In the genomic region with DNA sequence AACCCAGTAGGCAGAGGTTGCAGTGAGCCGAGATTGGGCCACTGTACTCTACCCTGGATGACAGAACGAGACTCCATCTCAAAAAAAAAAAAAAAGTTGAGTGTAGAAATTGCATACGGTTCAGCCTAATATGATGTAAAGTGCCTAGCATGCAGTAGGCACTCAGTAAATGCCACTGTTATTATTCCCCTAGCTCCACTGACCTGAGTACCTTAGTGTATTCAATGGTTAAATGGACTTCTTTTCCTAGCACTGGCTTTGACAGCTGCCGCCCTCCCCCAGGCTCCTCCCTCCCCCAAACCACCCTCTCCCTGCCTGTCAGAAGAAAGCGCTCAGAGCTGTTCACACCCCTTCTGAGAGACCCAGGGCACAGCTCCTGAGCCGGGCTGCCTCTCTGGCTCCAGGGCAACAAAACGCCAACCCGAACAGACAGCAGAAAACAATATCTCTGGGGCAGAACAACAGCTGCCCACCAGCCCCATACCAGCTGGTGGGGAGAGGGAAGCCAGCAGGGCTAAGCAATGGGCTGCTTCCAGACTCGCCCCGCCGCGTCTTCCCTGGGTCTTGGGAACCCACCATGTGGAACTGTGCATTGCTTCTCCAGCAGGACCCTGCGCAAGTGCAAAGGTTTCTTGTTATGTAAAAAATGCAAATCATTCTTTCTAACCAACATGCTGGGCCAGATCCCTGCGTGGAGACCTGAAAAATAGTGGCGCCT, we compare ENCODE assay signal across 1 cellular context.
A peak's percentile ranks its signal among the peaks of the same experiment; 100 is the strongest.
TF ChIP-seq lines count a peak whose summit lies in the region.

No MANE protein-coding gene starts in this region.

TF ChIP-seq in HepG2, 621 proteins besides CTCF, POLR2A, EP300 and RAD21 (continued from another document and continues in another):
- TF ChIP-seq, protein P1, sequence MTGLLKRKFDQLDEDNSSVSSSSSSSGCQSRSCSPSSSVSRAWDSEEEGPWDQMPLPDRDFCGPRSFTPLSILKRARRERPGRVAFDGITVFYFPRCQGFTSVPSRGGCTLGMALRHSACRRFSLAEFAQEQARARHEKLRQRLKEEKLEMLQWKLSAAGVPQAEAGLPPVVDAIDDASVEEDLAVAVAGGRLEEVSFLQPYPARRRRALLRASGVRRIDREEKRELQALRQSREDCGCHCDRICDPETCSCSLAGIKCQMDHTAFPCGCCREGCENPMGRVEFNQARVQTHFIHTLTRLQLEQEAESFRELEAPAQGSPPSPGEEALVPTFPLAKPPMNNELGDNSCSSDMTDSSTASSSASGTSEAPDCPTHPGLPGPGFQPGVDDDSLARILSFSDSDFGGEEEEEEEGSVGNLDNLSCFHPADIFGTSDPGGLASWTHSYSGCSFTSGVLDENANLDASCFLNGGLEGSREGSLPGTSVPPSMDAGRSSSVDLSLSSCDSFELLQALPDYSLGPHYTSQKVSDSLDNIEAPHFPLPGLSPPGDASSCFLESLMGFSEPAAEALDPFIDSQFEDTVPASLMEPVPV (CRISPR knock-in tag; IDR thresholded peaks at IDR 0.05): no peak
- TF ChIP-seq ZNF264 (CRISPR knock-in tag; IDR thresholded peaks at IDR 0.05) (no peak), ZNF33A (CRISPR knock-in tag; IDR thresholded peaks at IDR 0.05; ENCODE audit: borderline replicate concordance) (no peak), CEBPG (CRISPR knock-in tag; IDR thresholded peaks at IDR 0.05) (no peak), MYC (CRISPR knock-in tag; IDR thresholded peaks at IDR 0.05; ENCODE audit: borderline replicate concordance) (peak; percentile 42; the same call in 1 of the 2 replicates), SIX1 (CRISPR knock-in tag; IDR thresholded peaks at IDR 0.05; ENCODE audit: borderline replicate concordance) (no peak), MIER3 (CRISPR knock-in tag; IDR thresholded peaks at IDR 0.05; ENCODE audit: borderline replicate concordance) (no peak), KLF12 (CRISPR knock-in tag; IDR thresholded peaks at IDR 0.05; ENCODE audit: borderline replicate concordance) (no peak), ZFP90 (CRISPR knock-in tag; IDR thresholded peaks at IDR 0.05; ENCODE audit: borderline replicate concordance) (no peak), EED (CRISPR knock-in tag; IDR thresholded peaks at IDR 0.05) (no peak), PHF8 (CRISPR knock-in tag; IDR thresholded peaks at IDR 0.05) (no peak; the same call in 1 of the 2 replicates), ATF7 (IDR thresholded peaks at IDR 0.05) (no peak), ATF7 (CRISPR knock-in tag; IDR thresholded peaks at IDR 0.05) (no peak), ZNF224 (CRISPR knock-in tag; IDR thresholded peaks at IDR 0.05) (no peak), SOX5 (CRISPR knock-in tag; IDR thresholded peaks at IDR 0.05; ENCODE audit: borderline replicate concordance) (peak; percentile 24; the same call in 1 of the 2 replicates), ZNF44 (CRISPR knock-in tag; IDR thresholded peaks at IDR 0.05) (no peak), ZFP36L2 (CRISPR knock-in tag; IDR thresholded peaks at IDR 0.05) (no peak), REXO4 (CRISPR knock-in tag; IDR thresholded peaks at IDR 0.05; ENCODE audit: borderline replicate concordance) (no peak), ZNF501 (CRISPR knock-in tag; IDR thresholded peaks at IDR 0.05) (0 out of 2 replicates have a peak, but pooled peaks have one; percentile 26), ZNF235 (CRISPR knock-in tag; IDR thresholded peaks at IDR 0.05; ENCODE audit: borderline replicate concordance) (no peak), MTF1 (CRISPR knock-in tag; IDR thresholded peaks at IDR 0.05) (no peak), MAZ (IDR thresholded peaks at IDR 0.05; ENCODE audit: borderline replicate concordance, low read depth, low read length) (no peak), MAZ (CRISPR knock-in tag; IDR thresholded peaks at IDR 0.05; ENCODE audit: low read depth) (0 out of 2 replicates have a peak, but pooled peaks have one; percentile 42), KLF16 (CRISPR knock-in tag; IDR thresholded peaks at IDR 0.05) (no peak), ZKSCAN8 (CRISPR knock-in tag; IDR thresholded peaks at IDR 0.05; ENCODE audit: borderline replicate concordance) (peak; percentile 60; the same call in 1 of the 2 replicates), RXRA (CRISPR knock-in tag; IDR thresholded peaks at IDR 0.05) (no peak), SNAI1 (CRISPR knock-in tag; IDR thresholded peaks at IDR 0.05; ENCODE audit: borderline replicate concordance) (no peak), DMAP1 (CRISPR knock-in tag; IDR thresholded peaks at IDR 0.05) (0 out of 2 replicates have a peak, but pooled peaks have one; percentile 40), TSC22D2 (CRISPR knock-in tag; IDR thresholded peaks at IDR 0.05; ENCODE audit: borderline replicate concordance) (no peak), ZNF577 (CRISPR knock-in tag; IDR thresholded peaks at IDR 0.05; ENCODE audit: borderline replicate concordance, low read depth) (no peak), ZSCAN25 (CRISPR knock-in tag; IDR thresholded peaks at IDR 0.05) (no peak)
- TF ChIP-seq, protein P2, sequence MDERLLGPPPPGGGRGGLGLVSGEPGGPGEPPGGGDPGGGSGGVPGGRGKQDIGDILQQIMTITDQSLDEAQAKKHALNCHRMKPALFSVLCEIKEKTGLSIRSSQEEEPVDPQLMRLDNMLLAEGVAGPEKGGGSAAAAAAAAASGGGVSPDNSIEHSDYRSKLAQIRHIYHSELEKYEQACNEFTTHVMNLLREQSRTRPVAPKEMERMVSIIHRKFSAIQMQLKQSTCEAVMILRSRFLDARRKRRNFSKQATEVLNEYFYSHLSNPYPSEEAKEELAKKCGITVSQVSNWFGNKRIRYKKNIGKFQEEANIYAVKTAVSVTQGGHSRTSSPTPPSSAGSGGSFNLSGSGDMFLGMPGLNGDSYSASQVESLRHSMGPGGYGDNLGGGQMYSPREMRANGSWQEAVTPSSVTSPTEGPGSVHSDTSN (CRISPR knock-in tag; IDR thresholded peaks at IDR 0.05): no peak
- TF ChIP-seq, protein P3, sequence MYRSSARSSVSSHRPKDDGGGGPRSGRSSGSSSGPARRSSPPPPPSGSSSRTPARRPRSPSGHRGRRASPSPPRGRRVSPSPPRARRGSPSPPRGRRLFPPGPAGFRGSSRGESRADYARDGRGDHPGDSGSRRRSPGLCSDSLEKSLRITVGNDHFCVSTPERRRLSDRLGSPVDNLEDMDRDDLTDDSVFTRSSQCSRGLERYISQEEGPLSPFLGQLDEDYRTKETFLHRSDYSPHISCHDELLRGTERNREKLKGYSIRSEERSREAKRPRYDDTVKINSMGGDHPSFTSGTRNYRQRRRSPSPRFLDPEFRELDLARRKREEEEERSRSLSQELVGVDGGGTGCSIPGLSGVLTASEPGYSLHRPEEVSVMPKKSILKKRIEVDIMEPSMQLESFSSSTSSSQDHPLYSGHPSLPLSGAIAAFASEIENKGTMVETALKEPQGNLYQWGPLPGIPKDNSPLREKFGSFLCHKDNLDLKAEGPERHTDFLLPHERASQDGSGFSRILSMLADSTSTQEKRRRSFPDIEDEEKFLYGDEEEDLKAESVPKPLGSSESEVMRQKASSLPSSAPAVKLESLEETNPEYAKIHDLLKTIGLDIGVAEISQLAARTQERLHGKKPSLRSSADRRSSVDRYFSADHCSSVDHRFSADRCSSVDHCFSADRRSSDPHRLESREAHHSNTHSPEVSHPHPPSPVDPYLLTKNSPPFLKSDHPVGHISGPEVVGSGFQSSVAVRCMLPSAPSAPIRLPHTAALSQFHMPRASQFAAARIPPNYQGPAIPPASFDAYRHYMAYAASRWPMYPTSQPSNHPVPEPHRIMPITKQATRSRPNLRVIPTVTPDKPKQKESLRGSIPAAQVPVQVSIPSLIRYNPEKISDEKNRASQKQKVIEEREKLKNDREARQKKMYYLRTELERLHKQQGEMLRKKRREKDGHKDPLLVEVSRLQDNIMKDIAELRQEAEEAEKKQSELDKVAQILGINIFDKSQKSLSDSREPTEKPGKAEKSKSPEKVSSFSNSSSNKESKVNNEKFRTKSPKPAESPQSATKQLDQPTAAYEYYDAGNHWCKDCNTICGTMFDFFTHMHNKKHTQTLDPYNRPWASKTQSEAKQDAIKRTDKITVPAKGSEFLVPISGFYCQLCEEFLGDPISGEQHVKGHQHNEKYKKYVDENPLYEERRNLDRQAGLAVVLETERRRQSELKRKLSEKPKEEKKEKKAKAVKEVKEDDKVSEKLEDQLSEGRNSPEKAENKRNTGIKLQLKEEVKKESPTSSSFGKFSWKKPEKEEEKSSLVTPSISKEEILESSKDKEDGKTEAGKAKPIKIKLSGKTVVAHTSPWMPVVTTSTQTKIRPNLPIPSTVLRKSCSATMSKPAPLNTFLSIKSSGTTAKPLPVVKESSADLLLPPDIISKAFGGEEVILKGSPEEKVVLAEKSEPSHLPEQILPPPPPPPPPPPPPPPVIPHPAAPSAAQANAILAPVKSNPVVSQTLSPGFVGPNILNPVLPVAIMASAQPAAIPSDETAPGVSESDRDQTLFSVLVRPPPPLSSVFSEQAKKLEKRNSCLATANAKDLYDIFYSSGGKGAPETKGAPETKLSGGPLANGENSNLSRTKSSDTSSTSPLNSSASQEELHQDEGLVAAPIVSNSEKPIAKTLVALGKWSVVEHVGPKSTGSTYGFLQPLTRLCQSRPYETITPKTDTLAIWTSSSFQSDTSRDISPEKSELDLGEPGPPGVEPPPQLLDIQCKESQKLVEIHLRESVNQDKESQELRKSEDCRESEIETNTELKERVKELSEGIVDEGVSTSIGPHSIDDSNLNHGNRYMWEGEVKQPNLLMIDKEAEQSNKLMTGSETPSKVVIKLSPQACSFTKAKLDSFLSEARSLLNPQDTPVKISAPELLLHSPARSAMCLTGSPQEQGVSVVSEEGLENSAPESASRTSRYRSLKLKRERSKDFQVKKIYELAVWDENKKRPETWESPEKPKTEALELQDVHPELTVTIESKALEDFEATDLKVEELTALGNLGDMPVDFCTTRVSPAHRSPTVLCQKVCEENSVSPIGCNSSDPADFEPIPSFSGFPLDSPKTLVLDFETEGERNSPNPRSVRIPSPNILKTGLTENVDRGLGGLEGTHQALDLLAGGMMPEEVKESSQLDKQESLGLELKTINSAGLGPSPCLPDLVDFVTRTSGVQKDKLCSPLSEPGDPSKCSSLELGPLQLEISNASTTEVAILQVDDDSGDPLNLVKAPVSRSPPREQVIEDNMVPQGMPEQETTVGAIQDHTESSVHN (CRISPR knock-in tag; IDR thresholded peaks at IDR 0.05): no peak
- TF ChIP-seq, protein P4, sequence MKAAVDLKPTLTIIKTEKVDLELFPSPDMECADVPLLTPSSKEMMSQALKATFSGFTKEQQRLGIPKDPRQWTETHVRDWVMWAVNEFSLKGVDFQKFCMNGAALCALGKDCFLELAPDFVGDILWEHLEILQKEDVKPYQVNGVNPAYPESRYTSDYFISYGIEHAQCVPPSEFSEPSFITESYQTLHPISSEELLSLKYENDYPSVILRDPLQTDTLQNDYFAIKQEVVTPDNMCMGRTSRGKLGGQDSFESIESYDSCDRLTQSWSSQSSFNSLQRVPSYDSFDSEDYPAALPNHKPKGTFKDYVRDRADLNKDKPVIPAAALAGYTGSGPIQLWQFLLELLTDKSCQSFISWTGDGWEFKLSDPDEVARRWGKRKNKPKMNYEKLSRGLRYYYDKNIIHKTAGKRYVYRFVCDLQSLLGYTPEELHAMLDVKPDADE (CRISPR knock-in tag; IDR thresholded peaks at IDR 0.05): no peak
- TF ChIP-seq, protein P5, sequence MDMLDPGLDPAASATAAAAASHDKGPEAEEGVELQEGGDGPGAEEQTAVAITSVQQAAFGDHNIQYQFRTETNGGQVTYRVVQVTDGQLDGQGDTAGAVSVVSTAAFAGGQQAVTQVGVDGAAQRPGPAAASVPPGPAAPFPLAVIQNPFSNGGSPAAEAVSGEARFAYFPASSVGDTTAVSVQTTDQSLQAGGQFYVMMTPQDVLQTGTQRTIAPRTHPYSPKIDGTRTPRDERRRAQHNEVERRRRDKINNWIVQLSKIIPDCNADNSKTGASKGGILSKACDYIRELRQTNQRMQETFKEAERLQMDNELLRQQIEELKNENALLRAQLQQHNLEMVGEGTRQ (IDR thresholded peaks at IDR 0.05; ENCODE audit: low read depth, low read length): no peak
- TF ChIP-seq, protein P5 (CRISPR knock-in tag; IDR thresholded peaks at IDR 0.05; ENCODE audit: borderline replicate concordance): no peak
- TF ChIP-seq, protein P6, sequence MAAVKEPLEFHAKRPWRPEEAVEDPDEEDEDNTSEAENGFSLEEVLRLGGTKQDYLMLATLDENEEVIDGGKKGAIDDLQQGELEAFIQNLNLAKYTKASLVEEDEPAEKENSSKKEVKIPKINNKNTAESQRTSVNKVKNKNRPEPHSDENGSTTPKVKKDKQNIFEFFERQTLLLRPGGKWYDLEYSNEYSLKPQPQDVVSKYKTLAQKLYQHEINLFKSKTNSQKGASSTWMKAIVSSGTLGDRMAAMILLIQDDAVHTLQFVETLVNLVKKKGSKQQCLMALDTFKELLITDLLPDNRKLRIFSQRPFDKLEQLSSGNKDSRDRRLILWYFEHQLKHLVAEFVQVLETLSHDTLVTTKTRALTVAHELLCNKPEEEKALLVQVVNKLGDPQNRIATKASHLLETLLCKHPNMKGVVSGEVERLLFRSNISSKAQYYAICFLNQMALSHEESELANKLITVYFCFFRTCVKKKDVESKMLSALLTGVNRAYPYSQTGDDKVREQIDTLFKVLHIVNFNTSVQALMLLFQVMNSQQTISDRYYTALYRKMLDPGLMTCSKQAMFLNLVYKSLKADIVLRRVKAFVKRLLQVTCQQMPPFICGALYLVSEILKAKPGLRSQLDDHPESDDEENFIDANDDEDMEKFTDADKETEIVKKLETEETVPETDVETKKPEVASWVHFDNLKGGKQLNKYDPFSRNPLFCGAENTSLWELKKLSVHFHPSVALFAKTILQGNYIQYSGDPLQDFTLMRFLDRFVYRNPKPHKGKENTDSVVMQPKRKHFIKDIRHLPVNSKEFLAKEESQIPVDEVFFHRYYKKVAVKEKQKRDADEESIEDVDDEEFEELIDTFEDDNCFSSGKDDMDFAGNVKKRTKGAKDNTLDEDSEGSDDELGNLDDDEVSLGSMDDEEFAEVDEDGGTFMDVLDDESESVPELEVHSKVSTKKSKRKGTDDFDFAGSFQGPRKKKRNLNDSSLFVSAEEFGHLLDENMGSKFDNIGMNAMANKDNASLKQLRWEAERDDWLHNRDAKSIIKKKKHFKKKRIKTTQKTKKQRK (IDR thresholded peaks at IDR 0.05; ENCODE audit: low read length): no peak
- TF ChIP-seq, protein P7, sequence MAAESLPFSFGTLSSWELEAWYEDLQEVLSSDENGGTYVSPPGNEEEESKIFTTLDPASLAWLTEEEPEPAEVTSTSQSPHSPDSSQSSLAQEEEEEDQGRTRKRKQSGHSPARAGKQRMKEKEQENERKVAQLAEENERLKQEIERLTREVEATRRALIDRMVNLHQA (CRISPR knock-in tag; IDR thresholded peaks at IDR 0.05): no peak
- TF ChIP-seq, protein P8, sequence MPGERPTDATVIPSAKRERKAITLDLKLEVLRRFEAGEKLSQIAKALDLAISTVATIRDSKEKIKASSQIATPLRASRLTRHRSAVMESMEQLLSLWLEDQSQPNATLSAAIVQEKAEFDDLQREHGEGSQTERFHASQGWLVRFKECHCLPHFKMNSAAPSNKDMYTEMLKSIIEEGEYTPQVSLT (CRISPR knock-in tag; IDR thresholded peaks at IDR 0.05; ENCODE audit: borderline replicate concordance, low read depth): no peak
